ENCODE assay signal across 8 cellular contexts in the genomic region with DNA sequence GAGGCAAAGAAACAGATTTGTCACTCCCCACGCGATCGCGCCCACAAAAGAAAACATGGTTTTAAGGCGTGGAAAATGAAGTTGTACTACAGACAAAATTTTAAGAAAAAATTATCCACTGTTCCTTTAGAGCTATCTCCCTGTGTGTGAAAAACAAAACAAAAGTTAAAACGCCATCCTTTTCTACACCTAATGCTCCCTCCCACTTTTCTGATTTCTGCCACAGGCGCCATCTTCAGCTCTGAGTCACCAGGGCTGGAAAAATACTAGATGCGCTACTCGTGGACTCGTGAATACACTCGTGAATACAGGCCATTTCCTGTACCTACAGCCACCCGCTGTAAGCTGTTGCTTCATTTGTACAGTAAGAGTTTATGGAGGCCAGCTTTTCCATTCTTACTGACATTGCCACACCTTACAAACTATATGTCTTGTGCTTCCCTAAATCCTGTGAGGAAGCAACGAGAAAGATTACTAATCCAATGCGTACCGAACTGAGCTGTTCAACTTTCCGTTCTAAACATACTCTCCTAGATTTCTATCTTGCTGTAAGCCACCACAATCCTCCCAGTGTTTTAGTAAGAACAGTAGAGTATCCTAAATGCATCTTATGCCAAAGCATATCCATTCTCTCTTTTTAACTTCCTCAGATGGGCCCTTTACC. TPM values are rescaled to one million over a fixed set of nuclear protein-coding genes. Genes with fewer than 3 reads are reported as not detected.
DNase-seq lines count a peak whose midpoint lies in the region; ATAC-seq, FAIRE-seq and TF ChIP-seq lines count a peak whose summit lies in the region.

No MANE protein-coding gene starts in this region.

- intact Hi-C loops in natural killer cell (cut with micrococcal nuclease): loop anchor here (1.0 to 10.0 kb wide), 5 partner anchors 38 to 1544 kb away; a partner anchor contains a TSS

- no peak overlapping the region for H3K27ac Mint-ChIP-seq in natural killer cell
- no peak overlapping the region for H3K27ac Mint-ChIP-seq in stimulated activated memory B cell treated with anti-CD40 and anti-IgM and Interleukin-4, amounts not matched to agents 10 μg/mL and 1 μg/mL and 100 μg/mL, for 72 hours

- H3K36me3 ChIP-seq in fibroblast of lung (ENCODE audit: control insufficient read depth, insufficient read depth, low read length): peaks cover 2% of the 10 kb centered on the region

- peak overlapping the region; percentile 100 for H3K27ac ChIP-seq in fibroblast of lung (ENCODE audit: insufficient read depth, low read length)

- peaks cover 9% of the 10 kb centered on the region for H3K4me1 Mint-ChIP-seq in activated T-cell treated with anti-CD3 and anti-CD28 coated beads, Interleukin-2, amount 50 U/mL, for 4 hours (ENCODE audit: low read depth)
- peaks cover 6 to 7% of the 10 kb centered on the region in 2 donors for H3K4me1 Mint-ChIP-seq in natural killer cell
- peaks cover 6% of the 10 kb centered on the region for H3K4me1 Mint-ChIP-seq in stimulated activated memory B cell treated with anti-CD40 and anti-IgM and Interleukin-4, amounts not matched to agents 10 μg/mL and 1 μg/mL and 100 μg/mL, for 72 hours

- H3K79me2 ChIP-seq in fibroblast of lung (ENCODE audit: control insufficient read depth, insufficient read depth, low read length): peaks cover 20% of the 10 kb centered on the region

- peak overlapping the region; percentile 79 for H3K4me2 ChIP-seq in fibroblast of lung (ENCODE audit: extremely low read depth, insufficient read depth, low read length)

- FAIRE-seq in GM19239 (lab: Jason Lieb, UNC): peak; percentile 80

- H3K4me3 Mint-ChIP-seq in activated T-cell treated with anti-CD3 and anti-CD28 coated beads, Interleukin-2, amount 50 U/mL, for 4 hours: no peak overlapping the region
- H3K4me3 Mint-ChIP-seq in natural killer cell: no peak overlapping the region
- no peak overlapping the region for H3K4me3 Mint-ChIP-seq in stimulated activated memory B cell treated with anti-CD40 and anti-IgM and Interleukin-4, amounts not matched to agents 10 μg/mL and 1 μg/mL and 100 μg/mL, for 72 hours

- peak; percentile 52 to 63 for ATAC-seq in activated T-cell treated with anti-CD3 and anti-CD28 coated beads, Interleukin-2, amount 50 U/mL, for 4 hours
- ATAC-seq in natural killer cell: peak; percentile 60 to 79 (median 70)
- peak; percentile 70 for ATAC-seq in stimulated activated memory B cell treated with anti-CD40 and anti-IgM and Interleukin-4, amounts not matched to agents 10 μg/mL and 1 μg/mL and 100 μg/mL, for 72 hours

- no peak for TF ChIP-seq CTCF in fibroblast of lung (conservative IDR thresholded peaks at IDR 0.05 in 1 of 2, IDR thresholded peaks at IDR 0.05 in 1 of 2; ENCODE audit: low read depth in 1 of 2, low read length in 2 of 2)
- no peak for TF ChIP-seq CTCF in natural killer cell (IDR thresholded peaks at IDR 0.05)

- peak; percentile 86 to 87 for DNase-seq in AML-193 (lab: John Stamatoyannopoulos, UW)
- DNase-seq in GM19239 (ENCODE audit: insufficient read length, low spot score): peak; percentile 4
- DNase-seq in HT-29 (ENCODE audit: low spot score): peak; percentile 85
- peak; percentile 35 for DNase-seq in OCI-M2 (lab: John Stamatoyannopoulos, UW; ENCODE audit: unreplicated experiment)
- DNase-seq in activated T-cell treated with anti-CD3 and anti-CD28 coated beads, Interleukin-2, amount 50 U/mL, for 4 hours: peak; percentile 55
- peak; percentile 90 to 94 for DNase-seq in fibroblast of lung (ENCODE audit: low read depth in 2 of 2)
- DNase-seq in natural killer cell: peak; percentile 65

- H3K4me1 ChIP-seq in fibroblast of lung (ENCODE audit: control insufficient read depth, extremely low read depth, insufficient read depth, low read length): peaks cover 5% of the 10 kb centered on the region

- H3K27me3 ChIP-seq in fibroblast of lung (ENCODE audit: control insufficient read depth, insufficient read depth, low read length): no peaks in the 10 kb centered on the region

- peak overlapping the region; percentile 99 for H3K9ac ChIP-seq in fibroblast of lung (ENCODE audit: insufficient read depth, low read length)

- H3K4me3 ChIP-seq in fibroblast of lung (replicated peaks in 1 of 4; ENCODE audit: control extremely low read depth in 1 of 4, insufficient read depth in 1 of 4, low read depth in 3 of 4, low read length in 4 of 4): peak overlapping the region; percentile 79 to 98 (median 94)

- H3K27me3 Mint-ChIP-seq in activated T-cell treated with anti-CD3 and anti-CD28 coated beads, Interleukin-2, amount 50 U/mL, for 4 hours (ENCODE audit: low read depth): no peaks in the 10 kb centered on the region
- H3K27me3 Mint-ChIP-seq in natural killer cell (ENCODE audit: low read depth in 2 of 2): no peaks in the 10 kb centered on the region
- H3K27me3 Mint-ChIP-seq in stimulated activated memory B cell treated with anti-CD40 and anti-IgM and Interleukin-4, amounts not matched to agents 10 μg/mL and 1 μg/mL and 100 μg/mL, for 72 hours: no peaks in the 10 kb centered on the region

- H3K36me3 Mint-ChIP-seq in activated T-cell treated with anti-CD3 and anti-CD28 coated beads, Interleukin-2, amount 50 U/mL, for 4 hours (ENCODE audit: insufficient read depth): peaks cover 15% of the 10 kb centered on the region
- H3K36me3 Mint-ChIP-seq in natural killer cell: no peaks in the 10 kb centered on the region
- peaks cover 13% of the 10 kb centered on the region for H3K36me3 Mint-ChIP-seq in stimulated activated memory B cell treated with anti-CD40 and anti-IgM and Interleukin-4, amounts not matched to agents 10 μg/mL and 1 μg/mL and 100 μg/mL, for 72 hours

- H3K9me3 Mint-ChIP-seq in activated T-cell treated with anti-CD3 and anti-CD28 coated beads, Interleukin-2, amount 50 U/mL, for 4 hours: no peaks in the 10 kb centered on the region
- no peaks in the 10 kb centered on the region for H3K9me3 Mint-ChIP-seq in natural killer cell
- no peaks in the 10 kb centered on the region for H3K9me3 Mint-ChIP-seq in stimulated activated memory B cell treated with anti-CD40 and anti-IgM and Interleukin-4, amounts not matched to agents 10 μg/mL and 1 μg/mL and 100 μg/mL, for 72 hours

- H4K20me1 ChIP-seq in fibroblast of lung (ENCODE audit: control insufficient read depth, extremely low read depth, insufficient read depth, low read length): no peaks in the 10 kb centered on the region

- H2AFZ ChIP-seq in fibroblast of lung (ENCODE audit: low read length): peak overlapping the region; percentile 79

- no peaks in the 10 kb centered on the region for H3K9me3 ChIP-seq in fibroblast of lung (ENCODE audit: control insufficient read depth, insufficient read depth, low read depth, low read length)

RNA-seq across cellular contexts. Expression of a gene that starts 0.8 kb away (rescaled TPM):
- 5.1 and 9.1 TPM in 2 replicates for total RNA-seq in HT-29 (2014; rRNA removed; shearing (Covaris generic))
- 10 to 100 TPM; 25.3 to 35.5 (median 32.8) TPM for total RNA-seq in activated T-cell treated with anti-CD3 and anti-CD28 coated beads, Interleukin-2, amount 50 U/mL, for 4 hours
- total RNA-seq in fibroblast of lung: 14.1 and 22.8 TPM in 2 replicates
- 11.7 and 14.2 TPM in 2 replicates for polyA plus RNA-seq in fibroblast of lung
- 7.4 and 9.3 TPM in 2 replicates for polyA plus RNA-seq in fibroblast of lung (2012)
- polyA minus RNA-seq in fibroblast of lung (ENCODE audit: low replicate concordance): 0.47 and 2.6 TPM in 2 replicates
- total RNA-seq in natural killer cell: 10 to 100 TPM; 24.0 to 40.3 (median 32.4) TPM

Comparison
In these comparisons a context has a peak if more than half of its experiments do, and no peak if none do; other contexts are left out.
1. Peak in every context shown above with its lines: DNase-seq, ATAC-seq, H3K4me3 ChIP-seq and H3K27ac ChIP-seq.
2. DNase-seq: peak in every context shown above with its lines; median percentile 92 in fibroblast of lung; 86 in AML-193; 85 in HT-29; 65 in natural killer cell; 55 in activated T-cell treated with anti-CD3 and anti-CD28 coated beads, Interleukin-2, amount 50 U/mL, for 4 hours; 35 in OCI-M2; 4 in GM19239.